ENCODE assay signal across 15 cellular contexts in the genomic region with DNA sequence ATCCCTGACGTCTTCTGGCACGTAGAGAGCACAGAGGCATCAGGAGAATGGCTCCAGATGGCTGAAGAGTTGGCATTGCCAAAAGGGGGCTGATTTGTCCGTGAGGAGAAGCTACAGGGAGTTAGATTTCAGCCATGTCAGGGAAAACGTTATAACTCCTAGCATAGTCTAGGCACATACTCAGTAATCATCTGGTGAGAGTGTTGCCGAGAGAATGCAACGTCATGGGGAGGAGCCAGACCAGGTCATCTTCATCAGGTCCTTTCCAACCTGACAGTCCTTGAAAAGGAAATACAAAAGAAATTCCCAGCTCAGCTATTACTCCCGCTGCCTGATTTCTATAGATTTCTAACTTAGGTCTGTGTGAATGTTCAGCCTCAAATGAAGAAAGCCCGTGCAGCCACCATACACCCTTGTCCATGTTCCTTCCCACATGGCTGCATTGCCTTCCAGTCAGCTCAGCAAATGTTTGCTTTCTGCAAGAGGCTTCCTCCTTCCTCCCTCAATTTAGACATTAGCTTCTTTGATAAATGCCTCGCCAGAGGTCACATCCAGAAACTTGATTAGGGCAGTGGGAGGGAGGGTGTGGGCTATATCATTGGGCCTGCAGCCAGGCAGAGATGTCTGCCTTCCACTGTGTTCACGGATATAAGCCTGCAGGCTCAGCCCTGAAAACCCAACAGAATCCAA.
A peak's percentile ranks its signal among the peaks of the same experiment; 100 is the strongest.
DNase-seq lines count a peak whose midpoint lies in the region; ATAC-seq, FAIRE-seq and TF ChIP-seq lines count a peak whose summit lies in the region.
"Had no signal": no experiment of that assay in that cellular context is flagged by ENCODE, and none has a peak within 500 bp of the region (broad histone marks: within the 10 kb centered on the region; RNA-seq: fewer than 3 reads in every experiment).

No MANE protein-coding gene starts in this region.

- H3K36me3 Mint-ChIP-seq in T-helper 17 cell (ENCODE audit: low read depth) = no peaks in the 10 kb centered on the region

- ATAC-seq in T-helper 17 cell (no peak), GM18498 (IDR thresholded peaks at IDR 0.05; ENCODE audit: unreplicated experiment) (no peak)
- ATAC-seq: stimulated activated naive CD8-positive, alpha-beta T cell treated with anti-CD3 and anti-CD28 coated beads, Interleukin-15, Interleukin-2, amounts not matched to agents 100 U/mL and 50 U/mL, for 24 hours had no signal

- peak; percentile 60 for FAIRE-seq in HTR-8/SVneo (lab: Jason Lieb, UNC)
- FAIRE-seq in GM12892 (lab: Jason Lieb, UNC) = no peak

- no peak overlapping the region for H3K4me3 ChIP-seq in fibroblast of mammary gland (ENCODE audit: control insufficient read depth, low read depth, low read length)
- H3K4me3 ChIP-seq: adrenal gland, MG63 had no signal

- H3K27ac Mint-ChIP-seq in T-helper 17 cell = peak overlapping the region; percentile 61

- H3K27ac ChIP-seq in substantia nigra (ENCODE audit: low read depth, low read length, poor library complexity, severe bottlenecking) = peak overlapping the region; percentile 58
- H3K27ac ChIP-seq: HL-60 had no signal

- no peak for TF ChIP-seq POLR2A in GM12892 (IDR thresholded peaks at IDR 0.05; ENCODE audit: low read depth, low read length)

- no peaks in the 10 kb centered on the region for H3K9me3 ChIP-seq in T-helper 17 cell (ENCODE audit: control insufficient read depth, low read length, poor library complexity, severe bottlenecking)
- H3K9me3 ChIP-seq: adrenal gland, MG63 had no signal

- no peaks in the 10 kb centered on the region for H3K27me3 Mint-ChIP-seq in T-helper 17 cell
- H3K27me3 Mint-ChIP-seq: memory B cell had no signal

- DNase-seq in HTR-8/SVneo (ENCODE audit: insufficient read length, low spot score) (no peak), T-helper 17 cell (no peak), fibroblast of mammary gland (ENCODE audit: low read depth) (peak; percentile 45), substantia nigra (lab: John Stamatoyannopoulos, UW) (peak in 1 of 49 donors; percentile 25), GM12892 (ENCODE audit: insufficient read length) (no peak), SHP77 (lab: John Stamatoyannopoulos, UW) (no peak)
- DNase-seq: activated CD4-positive, CD25-positive, alpha-beta regulatory T cell; effector CD8-positive, alpha-beta T cell; MG63; stimulated activated CD4-positive, alpha-beta T cell treated with anti-CD3 and anti-CD28 coated beads, Interleukin-4, amount 100 ng/mL, for 24 hours; stimulated activated naive CD8-positive, alpha-beta T cell treated with anti-CD3 and anti-CD28 coated beads, Interleukin-15, Interleukin-2, amounts not matched to agents 100 U/mL and 50 U/mL, for 24 hours had no signal

- H3K4me1 Mint-ChIP-seq in T-helper 17 cell = peaks cover 19% of the 10 kb centered on the region

- no peak for TF ChIP-seq CTCF in fibroblast of mammary gland (conservative IDR thresholded peaks at IDR 0.05; ENCODE audit: control insufficient read depth, insufficient read depth, low read depth, low read length)

- no peak overlapping the region for H3K4me3 Mint-ChIP-seq in T-helper 17 cell
- H3K4me3 Mint-ChIP-seq: memory B cell had no signal
